8 cellular contexts compared by ENCODE assay signal in genomic region chr18:23452728-23453656, GRCh38. TPM values are rescaled to one million over a fixed set of nuclear protein-coding genes. Genes with fewer than 3 reads are reported as not detected.
DNase-seq lines count a peak whose midpoint lies in the region; ATAC-seq and TF ChIP-seq lines count a peak whose summit lies in the region.

A gene with protein sequence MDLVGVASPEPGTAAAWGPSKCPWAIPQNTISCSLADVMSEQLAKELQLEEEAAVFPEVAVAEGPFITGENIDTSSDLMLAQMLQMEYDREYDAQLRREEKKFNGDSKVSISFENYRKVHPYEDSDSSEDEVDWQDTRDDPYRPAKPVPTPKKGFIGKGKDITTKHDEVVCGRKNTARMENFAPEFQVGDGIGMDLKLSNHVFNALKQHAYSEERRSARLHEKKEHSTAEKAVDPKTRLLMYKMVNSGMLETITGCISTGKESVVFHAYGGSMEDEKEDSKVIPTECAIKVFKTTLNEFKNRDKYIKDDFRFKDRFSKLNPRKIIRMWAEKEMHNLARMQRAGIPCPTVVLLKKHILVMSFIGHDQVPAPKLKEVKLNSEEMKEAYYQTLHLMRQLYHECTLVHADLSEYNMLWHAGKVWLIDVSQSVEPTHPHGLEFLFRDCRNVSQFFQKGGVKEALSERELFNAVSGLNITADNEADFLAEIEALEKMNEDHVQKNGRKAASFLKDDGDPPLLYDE (plus strand): TSS chr18:23453287. CDS start chr18:23453440, 153 bp downstream.

- TF ChIP-seq POLR2A in NB4 (IDR thresholded peaks at IDR 0.05; ENCODE audit: extremely low read depth, insufficient read length) (peak; percentile 47), gastroesophageal sphincter (IDR thresholded peaks at IDR 0.05) (peak; percentile 86 to 89)

- CTCF ChIA-PET in activated naive CD4-positive, alpha-beta T cell treated with anti-CD3 and anti-CD28 coated beads, Interleukin-2, amount 10 ng/mL, durations not matched to agents 7 days and 5 days (lab: Charles Lee) = interaction anchor here (1.2 kb wide), 1 partner anchor 20 kb away, joined by 3 read pairs; no protein-coding TSS in a partner anchor

- H3K9me3 Mint-ChIP-seq in HFFc6 = no peaks in the 10 kb centered on the region
- H3K9me3 Mint-ChIP-seq in activated naive CD4-positive, alpha-beta T cell treated with anti-CD3 and anti-CD28 coated beads, Interleukin-2, amount 10 ng/mL, durations not matched to agents 7 days and 5 days = no peaks in the 10 kb centered on the region

- H3K9ac ChIP-seq in SK-N-MC (ENCODE audit: insufficient read length) = peak within 1 kb of the TSS; percentile 81

- no peak for TF ChIP-seq EP300 in gastroesophageal sphincter (IDR thresholded peaks at IDR 0.05)

- H3K4me1 Mint-ChIP-seq in HFFc6 (ENCODE audit: low read depth) = peaks cover 38% of the 10 kb centered on the region
- peaks cover 59% of the 10 kb centered on the region for H3K4me1 Mint-ChIP-seq in activated naive CD4-positive, alpha-beta T cell treated with anti-CD3 and anti-CD28 coated beads, Interleukin-2, amount 10 ng/mL, durations not matched to agents 7 days and 5 days

- H3K36me3 Mint-ChIP-seq in HFFc6 (ENCODE audit: low read depth) = peaks cover 5% of the 10 kb centered on the region; the same call in 1 of the 2 replicates
- H3K36me3 Mint-ChIP-seq in activated naive CD4-positive, alpha-beta T cell treated with anti-CD3 and anti-CD28 coated beads, Interleukin-2, amount 10 ng/mL, durations not matched to agents 7 days and 5 days = peaks cover 20% of the 10 kb centered on the region

- peak; percentile 99 for ATAC-seq in gastroesophageal sphincter

- WGBS in gastroesophageal sphincter (ENCODE audit: low coverage in 1 of 2), 2 donors = 6 to 15% methylated on average over 7 to 11 of the region's 59 CpGs

- no peaks in the 10 kb centered on the region for H3K27me3 ChIP-seq in gastroesophageal sphincter

- peak within 1 kb of the TSS; percentile 95 for H3K27ac Mint-ChIP-seq in HFFc6
- H3K27ac Mint-ChIP-seq in activated naive CD4-positive, alpha-beta T cell treated with anti-CD3 and anti-CD28 coated beads, Interleukin-2, amount 10 ng/mL, durations not matched to agents 7 days and 5 days = peak within 1 kb of the TSS; percentile 90

- H3K27ac ChIP-seq in SK-N-MC = 0 out of 2 replicates have a peak within 1 kb of the TSS, but pooled peaks have one; percentile 22
- H3K27ac ChIP-seq in gastroesophageal sphincter = peak within 1 kb of the TSS; percentile 89 to 95 (median 94)

- H3K4me3 ChIP-seq in NB4 (ENCODE audit: low read depth, low read length) (peak within 1 kb of the TSS; percentile 94), SK-N-MC (peak within 1 kb of the TSS; percentile 86), gastroesophageal sphincter (peak within 1 kb of the TSS; percentile 83 to 97)

- H3K4me1 ChIP-seq in gastroesophageal sphincter = peaks cover 10 to 53% (median 23%) of the 10 kb centered on the region in 3 donors

- peak within 1 kb of the TSS; percentile 100 for H3K4me3 Mint-ChIP-seq in HFFc6
- peak within 1 kb of the TSS; percentile 100 for H3K4me3 Mint-ChIP-seq in activated naive CD4-positive, alpha-beta T cell treated with anti-CD3 and anti-CD28 coated beads, Interleukin-2, amount 10 ng/mL, durations not matched to agents 7 days and 5 days

- H3K9me3 ChIP-seq in SK-N-MC (ENCODE audit: low read depth, low read length) = no peaks in the 10 kb centered on the region
- no peaks in the 10 kb centered on the region for H3K9me3 ChIP-seq in gastroesophageal sphincter

- DNase-seq in GM04503 (ENCODE audit: low read depth) = peak; percentile 88
- peak; percentile 97 for DNase-seq in HFFc6
- peak; percentile 98 for DNase-seq in NB4 (ENCODE audit: low read depth)
- no peak for DNase-seq in SK-N-MC (ENCODE audit: low read depth, low spot score)
- peak; percentile 95 for DNase-seq in activated naive CD4-positive, alpha-beta T cell treated with anti-CD3 and anti-CD28 coated beads, Interleukin-2, amount 10 ng/mL, durations not matched to agents 7 days and 5 days
- peak; percentile 74 for DNase-seq in non-pigmented ciliary epithelial cell (ENCODE audit: low read depth)
- peak; percentile 98 for DNase-seq in superior temporal gyrus (ENCODE audit: extremely low spot score)

- H3K36me3 ChIP-seq in SK-N-MC (ENCODE audit: insufficient read depth, low read length) = no peaks in the 10 kb centered on the region
- peaks cover 0 to 7% of the 10 kb centered on the region in 2 donors for H3K36me3 ChIP-seq in gastroesophageal sphincter

- peaks cover 1% of the 10 kb centered on the region; the same call in 1 of the 2 replicates for H3K27me3 Mint-ChIP-seq in HFFc6 (ENCODE audit: insufficient read depth)
- peaks cover 16% of the 10 kb centered on the region for H3K27me3 Mint-ChIP-seq in activated naive CD4-positive, alpha-beta T cell treated with anti-CD3 and anti-CD28 coated beads, Interleukin-2, amount 10 ng/mL, durations not matched to agents 7 days and 5 days

- TF ChIP-seq CTCF in HFFc6 (IDR thresholded peaks at IDR 0.05) = no peak
- TF ChIP-seq CTCF in NB4 (IDR thresholded peaks at IDR 0.05; ENCODE audit: low read depth, low read length) = no peak
- peak in 2 of 4 experiments; percentile 3 to 16 for TF ChIP-seq CTCF in gastroesophageal sphincter (IDR thresholded peaks at IDR 0.05)

RNA-seq across cellular contexts. Expression of the gene that starts here (rescaled TPM):
- total RNA-seq in HFFc6 (2021; fragmentation: NEBNext Ultra II Directional; extraction: Animal tissue kit (Norgen Biotek cat#: 25700)) = 10 to 100 TPM; 37.9 to 46.1 (median 42.4) TPM
- total RNA-seq in gastroesophageal sphincter = 10 to 100 TPM; 30.8 to 84.1 (median 51.3) TPM
